In the genomic region with DNA sequence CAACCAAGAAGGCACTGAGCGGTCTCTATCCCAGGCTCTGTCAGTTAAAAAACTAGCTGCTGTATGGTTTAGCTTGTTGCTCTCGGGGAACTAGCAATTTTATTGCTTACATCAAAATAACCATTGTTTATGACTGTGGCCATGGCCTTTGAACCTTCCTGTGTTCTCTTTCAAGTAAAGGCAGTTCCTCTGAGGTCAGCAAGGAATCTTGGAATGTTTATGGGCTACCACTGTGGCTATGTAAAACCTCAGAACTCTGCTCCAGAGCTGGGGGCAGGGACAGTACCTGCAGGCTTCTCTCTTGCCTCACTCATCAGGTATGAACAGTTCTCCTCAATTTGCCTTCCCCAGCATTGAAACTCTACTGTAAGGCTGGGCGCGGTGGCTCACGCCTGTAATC, we compare ENCODE assay signal across 22 cellular contexts.
DNase-seq lines count a peak whose midpoint lies in the region; TF ChIP-seq lines count a peak whose summit lies in the region.
"Had no signal": no experiment of that assay in that cellular context is flagged by ENCODE, and none has a peak within 500 bp of the region (broad histone marks: within the 10 kb centered on the region; RNA-seq: fewer than 3 reads in every experiment).

No MANE protein-coding gene starts in this region.

- CTCF ChIA-PET in BJ (lab: Yijun Ruan, JAX): no interaction called here
- CTCF ChIA-PET in HEK293T (lab: Yijun Ruan, JAX): no interaction called here

- H3K27me3 ChIP-seq in BJ (ENCODE audit: control insufficient read depth, insufficient read depth, low read length) (no peaks in the 10 kb centered on the region; the same call in 1 of the 2 replicates), uterus (no peaks in the 10 kb centered on the region)
- H3K27me3 ChIP-seq: colonic mucosa, left lung, MG63, suprapubic skin had no signal

- DNase-seq in BJ (ENCODE audit: low read depth) (peak; percentile 24), M059J (ENCODE audit: low read depth) (peak; percentile 83), epithelial cell of prostate (ENCODE audit: low read depth, low spot score) (peak; percentile 66), left kidney (ENCODE audit: low read depth, low spot score) (peak; percentile 75), COLO668 (lab: John Stamatoyannopoulos, UW; ENCODE audit: unreplicated experiment) (no peak), HEK293T (ENCODE audit: extremely low spot score) (no peak), uterus (no peak), SKM-1 treated with dmso at 0.1 percent for 144 hours (lab: John Stamatoyannopoulos, UW; ENCODE audit: unreplicated experiment) (no peak)
- DNase-seq: activated CD4-positive, alpha-beta T cell treated with anti-CD3 and anti-CD28 coated beads, Interleukin-2, amount 50 U/mL, for 48 hours; activated naive CD4-positive, alpha-beta T cell; anterior cingulate cortex; CD8-positive, alpha-beta memory T cell; colonic mucosa; DMS79; GOT3; left lung; MG63; NCI-H146; NCI-H2171 treated with DMSO at 0.1 percent for 48 hours; retina; SHP77 treated with DMSO at 0.1 percent for 48 hours had no signal

- H3K36me3 ChIP-seq in BJ (ENCODE audit: control insufficient read depth, insufficient read depth, low read length): no peaks in the 10 kb centered on the region
- H3K36me3 ChIP-seq in uterus: no peaks in the 10 kb centered on the region
- H3K36me3 ChIP-seq: colonic mucosa, left lung, MG63, suprapubic skin had no signal

- H3K27ac ChIP-seq in epithelial cell of prostate (peak overlapping the region; percentile 26), uterus (no peak overlapping the region)
- H3K27ac ChIP-seq: colonic mucosa, left lung, suprapubic skin had no signal

- TF ChIP-seq CTCF in BJ (IDR thresholded peaks at IDR 0.05; ENCODE audit: insufficient read depth, low read depth, low read length) (no peak), uterus (IDR thresholded peaks at IDR 0.05) (no peak)

- no peaks in the 10 kb centered on the region for H3K9me3 ChIP-seq in uterus
- H3K9me3 ChIP-seq: colonic mucosa, suprapubic skin had no signal

- H3K4me1 ChIP-seq in uterus: no peaks in the 10 kb centered on the region
- H3K4me1 ChIP-seq: colonic mucosa, left lung, suprapubic skin had no signal

- H3K4me3 ChIP-seq in BJ (ENCODE audit: low read depth, low read length): no peak overlapping the region
- H3K4me3 ChIP-seq in uterus: no peak overlapping the region
- H3K4me3 ChIP-seq: colonic mucosa, left lung, MG63, suprapubic skin had no signal

- intact Hi-C loops in uterus (cut with DNase I; ENCODE audit: low total_unique reads): no loop called here

- POLR2A ChIA-PET in BJ (lab: Charles Lee) (no interaction called here), HEK293T (lab: Yijun Ruan, JAX) (no interaction called here)

- no peak for TF ChIP-seq POLR2A in uterus (IDR thresholded peaks at IDR 0.05)

TF ChIP-seq in HEK293T, 16 proteins besides CTCF, POLR2A, EP300 and RAD21:
- TF ChIP-seq SP1 (IDR thresholded peaks at IDR 0.05): no peak
TF ChIP-seq in HEK293T: peak in this region for 0.

Comparison
In these comparisons a context has a peak if more than half of its experiments do, and no peak if none do; other contexts are left out.
1. DNase-seq: peak in BJ (single experiment), M059J (single experiment), epithelial cell of prostate (single experiment) and left kidney (single experiment); none in COLO668 (single experiment), HEK293T (single experiment), uterus (0 of 2) and SKM-1 treated with dmso at 0.1 percent for 144 hours (single experiment).